19 cellular contexts compared by ENCODE assay signal in the genomic region with DNA sequence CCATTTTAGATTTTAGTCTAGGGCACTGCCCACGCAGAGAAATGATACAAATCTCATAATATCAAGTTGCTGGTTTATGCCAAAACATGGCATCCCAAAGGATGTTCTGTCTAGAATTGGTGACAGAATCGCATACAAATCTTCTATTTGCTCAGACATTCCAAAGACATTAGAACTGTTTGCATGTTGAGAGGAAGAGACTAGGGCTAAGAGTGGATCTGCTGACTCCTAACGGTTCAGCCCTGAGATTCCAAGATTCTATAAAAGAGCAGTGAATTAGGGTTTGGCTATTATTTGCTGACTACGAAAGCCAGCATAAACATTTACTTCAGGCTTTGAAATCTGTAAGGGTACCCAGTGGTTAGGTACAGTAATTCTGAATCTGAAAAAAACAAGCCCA. TPM values are rescaled to one million over a fixed set of nuclear protein-coding genes. Genes with fewer than 3 reads are reported as not detected.
A peak's percentile ranks its signal among the peaks of the same experiment; 100 is the strongest.
DNase-seq lines count a peak whose midpoint lies in the region; ATAC-seq and TF ChIP-seq lines count a peak whose summit lies in the region.
"Had no signal": no experiment of that assay in that cellular context is flagged by ENCODE, and none has a peak within 500 bp of the region (broad histone marks: within the 10 kb centered on the region; RNA-seq: fewer than 3 reads in every experiment).

No MANE protein-coding gene starts in this region.

- TF ChIP-seq CTCF in osteocyte (IDR thresholded peaks at IDR 0.05) = peak; percentile 45

- DNase-seq in EH (ENCODE audit: low read depth) (peak; percentile 70), RKO (ENCODE audit: low spot score) (peak; percentile 23), fibroblast of gingiva (ENCODE audit: low read depth) (peak; percentile 32), osteocyte (ENCODE audit: extremely low spot score, unreplicated experiment) (no peak)
- DNase-seq: CD4-positive, alpha-beta T cell; heart right ventricle; left lung; naive thymus-derived CD8-positive, alpha-beta T cell; NCI-H1694; NCI-H524; stimulated activated CD4-positive, alpha-beta T cell treated with anti-CD3 and anti-CD28 coated beads, Interleukin-4, amount 100 ng/mL, for 4 hours; T-helper 9 cell had no signal

- H3K27me3 Mint-ChIP-seq in osteocyte (ENCODE audit: unreplicated experiment) = no peaks in the 10 kb centered on the region
- H3K27me3 Mint-ChIP-seq: CD4-positive, alpha-beta T cell; naive thymus-derived CD8-positive, alpha-beta T cell had no signal

- peaks cover 16% of the 10 kb centered on the region for H3K9me3 Mint-ChIP-seq in osteocyte (ENCODE audit: unreplicated experiment)

- no peak for ATAC-seq in GM19397 (IDR thresholded peaks at IDR 0.05; ENCODE audit: unreplicated experiment)
- ATAC-seq in GM21515 (IDR thresholded peaks at IDR 0.05; ENCODE audit: unreplicated experiment) = no peak
- no peak for ATAC-seq in HG03175 (IDR thresholded peaks at IDR 0.05; ENCODE audit: unreplicated experiment)
- no peak for ATAC-seq in HG02798 (IDR thresholded peaks at IDR 0.05; ENCODE audit: poor library complexity, unreplicated experiment)
- ATAC-seq: heart right ventricle; left lung; naive thymus-derived CD8-positive, alpha-beta T cell; stimulated activated effector memory CD8-positive, alpha-beta T cell treated with anti-CD3 and anti-CD28 coated beads, Interleukin-12 subunit alpha, Interleukin-12 subunit beta, amount 100 ng/mL, for 72 hours had no signal

- H3K4me1 Mint-ChIP-seq in osteocyte (ENCODE audit: unreplicated experiment) = peaks cover 46% of the 10 kb centered on the region

- no peak overlapping the region for H3K4me3 Mint-ChIP-seq in osteocyte (ENCODE audit: unreplicated experiment)
- H3K4me3 Mint-ChIP-seq: naive thymus-derived CD8-positive, alpha-beta T cell; stimulated activated effector memory CD8-positive, alpha-beta T cell treated with anti-CD3 and anti-CD28 coated beads, Interleukin-12 subunit alpha, Interleukin-12 subunit beta, amount 100 ng/mL, for 72 hours had no signal

- H3K36me3 Mint-ChIP-seq in osteocyte (ENCODE audit: unreplicated experiment) = peaks cover 15% of the 10 kb centered on the region
- H3K36me3 Mint-ChIP-seq: stimulated activated effector memory CD8-positive, alpha-beta T cell treated with anti-CD3 and anti-CD28 coated beads, Interleukin-12 subunit alpha, Interleukin-12 subunit beta, amount 100 ng/mL, for 72 hours had no signal

- peak overlapping the region; percentile 88 for H3K27ac Mint-ChIP-seq in osteocyte (ENCODE audit: unreplicated experiment)
- H3K27ac Mint-ChIP-seq: activated T-helper 2 cell treated with anti-CD3 and anti-CD28 coated beads, Interferon-gamma antibody, Interleukin-2, Interleukin-4, amounts not matched to agents 10 μg/mL and 5 μg/mL and 100 μg/mL, durations not matched to agents 14 hours and 24 hours and 36 hours; brain; stimulated activated effector memory CD8-positive, alpha-beta T cell treated with anti-CD3 and anti-CD28 coated beads, Interleukin-12 subunit alpha, Interleukin-12 subunit beta, amount 100 ng/mL, for 72 hours had no signal

RNA-seq across cellular contexts. Expression of gene EPB41L2, which starts 3.6 kb away (rescaled TPM):
- total RNA-seq in osteocyte = 65.3 and 67.5 TPM in 2 replicates
